In the genomic region with DNA sequence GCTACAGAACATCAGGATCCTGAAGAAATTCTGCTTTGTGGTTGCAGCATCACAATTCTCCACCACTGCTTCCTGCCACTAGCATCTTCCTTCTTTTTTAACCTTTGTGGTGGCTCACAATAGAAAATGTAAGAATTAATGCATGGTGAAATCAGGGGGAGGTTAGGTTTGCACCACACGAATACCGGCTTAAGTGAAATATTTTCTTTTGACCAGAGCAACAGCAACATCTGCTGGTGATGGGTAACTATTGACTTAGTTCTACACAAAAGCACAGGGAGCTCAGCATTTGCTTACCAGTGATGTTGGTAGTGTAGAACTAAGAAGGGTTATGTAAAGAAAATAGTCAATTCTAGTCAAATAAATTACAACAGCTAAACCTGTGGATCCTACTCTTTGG, we compare ENCODE assay signal across 8 cellular contexts.
DNase-seq lines count a peak whose midpoint lies in the region; ATAC-seq, FAIRE-seq and TF ChIP-seq lines count a peak whose summit lies in the region.

No MANE protein-coding gene starts in this region.

- H3K27ac Mint-ChIP-seq in T-helper 2 cell treated with Interferon-gamma antibody and Interleukin-4, amounts not matched to agents 5 μg/mL and 100 μg/mL, for 36 hours: no peak overlapping the region

- intact Hi-C loops in endothelial cell of umbilical vein (cut with micrococcal nuclease): loop anchor here (1.0 kb wide), 1 partner anchor 592 kb away; no protein-coding TSS in a partner anchor

- no peaks in the 10 kb centered on the region for H3K79me2 ChIP-seq in endothelial cell of umbilical vein (ENCODE audit: control insufficient read depth, insufficient read depth, low read length)

- no peak overlapping the region for H3K27ac ChIP-seq in endothelial cell of umbilical vein (ENCODE audit: insufficient read depth, low read depth, low read length)

- H3K4me1 Mint-ChIP-seq in T-helper 2 cell treated with Interferon-gamma antibody and Interleukin-4, amounts not matched to agents 5 μg/mL and 100 μg/mL, for 36 hours (ENCODE audit: low read depth): no peaks in the 10 kb centered on the region

- no peak overlapping the region for H3K4me3 Mint-ChIP-seq in T-helper 2 cell treated with Interferon-gamma antibody and Interleukin-4, amounts not matched to agents 5 μg/mL and 100 μg/mL, for 36 hours

- no peak overlapping the region for H3K4me2 ChIP-seq in endothelial cell of umbilical vein (ENCODE audit: insufficient read depth, low read length)

- no peak for TF ChIP-seq POLR2A in GM12891 (IDR thresholded peaks at IDR 0.05; ENCODE audit: low read depth, low read length)
- no peak for TF ChIP-seq POLR2A in endothelial cell of umbilical vein (IDR thresholded peaks at IDR 0.05; ENCODE audit: low read depth, low read length)

- no peaks in the 10 kb centered on the region for H3K27me3 ChIP-seq in endothelial cell of umbilical vein (ENCODE audit: control insufficient read depth in 2 of 2, insufficient read depth in 2 of 2, low read length in 2 of 2)

- ATAC-seq in HG03060 (IDR thresholded peaks at IDR 0.05; ENCODE audit: low read depth, unreplicated experiment): peak; percentile 66

- H3K9me3 Mint-ChIP-seq in T-helper 2 cell treated with Interferon-gamma antibody and Interleukin-4, amounts not matched to agents 5 μg/mL and 100 μg/mL, for 36 hours: no peaks in the 10 kb centered on the region

- dilution Hi-C loops in endothelial cell of umbilical vein (cut with MboI; ENCODE audit: extremely low pct_ligation_motif_present, low sequenced_read_pairs): no loop called here

- peak; percentile 81 for FAIRE-seq in GM12891 (lab: Jason Lieb, UNC)
- FAIRE-seq in endothelial cell of umbilical vein (lab: Jason Lieb, UNC): peak; percentile 65

- no peaks in the 10 kb centered on the region for H3K36me3 Mint-ChIP-seq in T-helper 2 cell treated with Interferon-gamma antibody and Interleukin-4, amounts not matched to agents 5 μg/mL and 100 μg/mL, for 36 hours (ENCODE audit: low read depth)

- H3K4me1 ChIP-seq in endothelial cell of umbilical vein (ENCODE audit: control insufficient read depth, extremely low read depth, insufficient read depth, low read length): no peaks in the 10 kb centered on the region

- CTCF ChIA-PET in endothelial cell of umbilical vein (lab: Charles Lee): interaction anchor here (0.6 to 2.2 kb wide), 34 partner anchors 12 to 1022 kb away, joined by 3 to 23 read pairs (median 4); no protein-coding TSS in a partner anchor

- H3K36me3 ChIP-seq in endothelial cell of umbilical vein (ENCODE audit: control insufficient read depth in 2 of 2, extremely low read depth in 1 of 2, insufficient read depth in 2 of 2, low read length in 2 of 2): no peaks in the 10 kb centered on the region

- H3K4me3 ChIP-seq in AG09309 (ENCODE audit: control insufficient read depth, low read depth, low read length) (no peak overlapping the region), endothelial cell of umbilical vein (replicated peaks in 1 of 3; ENCODE audit: insufficient read depth in 1 of 3, low read depth in 1 of 3, low read length in 3 of 3) (no peak overlapping the region), retinal pigment epithelial cell (ENCODE audit: low read length) (no peak overlapping the region)

- no peaks in the 10 kb centered on the region for H3K9me3 ChIP-seq in endothelial cell of umbilical vein (replicated peaks; ENCODE audit: control insufficient read depth, insufficient read depth, low read length)

- no TSS peak for BruUV-seq in endothelial cell of umbilical vein (replicated peaks; lab: Mats Ljungman, UMichigan)

- no peak overlapping the region for H3K9ac ChIP-seq in endothelial cell of umbilical vein (replicated peaks; ENCODE audit: extremely low read depth, insufficient read depth, low read length)

- H4K20me1 ChIP-seq in endothelial cell of umbilical vein (replicated peaks; ENCODE audit: control insufficient read depth, extremely low read depth, insufficient read depth, low read length): no peaks in the 10 kb centered on the region

- TF ChIP-seq CTCF in AG09309 (IDR thresholded peaks at IDR 0.05; ENCODE audit: control insufficient read depth, insufficient read depth, low read depth, low read length, missing control alignments) (peak; percentile 28), endothelial cell of umbilical vein (IDR thresholded peaks at IDR 0.05; ENCODE audit: extremely low read depth in 1 of 2, insufficient read depth in 1 of 2, low read depth in 1 of 2, low read length in 2 of 2) (peak in 1 of 2 donors; percentile 29), retinal pigment epithelial cell (conservative IDR thresholded peaks at IDR 0.05; ENCODE audit: low read depth, low read length) (peak; percentile 56)

- H3K27me3 Mint-ChIP-seq in T-helper 2 cell treated with Interferon-gamma antibody and Interleukin-4, amounts not matched to agents 5 μg/mL and 100 μg/mL, for 36 hours (ENCODE audit: low read depth): peaks cover 4% of the 10 kb centered on the region

- POLR2A ChIA-PET in endothelial cell of umbilical vein (lab: Charles Lee): no interaction called here

- no peak overlapping the region for H2AFZ ChIP-seq in endothelial cell of umbilical vein (ENCODE audit: low read depth, low read length)

- H3K9me1 ChIP-seq in endothelial cell of umbilical vein (replicated peaks; ENCODE audit: control insufficient read depth, extremely low read depth, insufficient read depth, low read length): no peaks in the 10 kb centered on the region

- DNase-seq in AG09309 (ENCODE audit: low read depth) (peak; percentile 37), GM12891 (ENCODE audit: insufficient read length, low spot score) (peak; percentile 15), NOMO-1 (lab: John Stamatoyannopoulos, UW; ENCODE audit: unreplicated experiment in 2 of 2) (peak; percentile 58 to 62), endothelial cell of umbilical vein (ENCODE audit: low read depth, low spot score) (peak; percentile 54), retinal pigment epithelial cell (ENCODE audit: low read depth) (no peak), NCI-H1436 (lab: John Stamatoyannopoulos, UW) (no peak)
- no peak for DNase-seq in T-helper 2 cell treated with Interferon-gamma antibody and Interleukin-4, amounts not matched to agents 5 μg/mL and 100 μg/mL, for 36 hours (ENCODE audit: low spot score)

TF ChIP-seq in GM12891, 5 proteins besides CTCF, POLR2A, EP300 and RAD21:
- TF ChIP-seq POLR2AphosphoS5 (IDR thresholded peaks at IDR 0.05; ENCODE audit: low read depth, low read length) (no peak), SPI1 (IDR thresholded peaks at IDR 0.05; ENCODE audit: low read depth, low read length) (no peak), TAF1 (IDR thresholded peaks at IDR 0.05; ENCODE audit: low read depth, low read length) (no peak), PAX5 (IDR thresholded peaks at IDR 0.05; ENCODE audit: insufficient read depth, low read length, severe bottlenecking) (no peak), POU2F2 (IDR thresholded peaks at IDR 0.05; ENCODE audit: low read depth, low read length) (no peak)

TF ChIP-seq in endothelial cell of umbilical vein, 7 proteins besides CTCF, POLR2A, EP300 and RAD21:
- TF ChIP-seq JUN (IDR thresholded peaks at IDR 0.05; ENCODE audit: borderline replicate concordance, insufficient read depth, insufficient read length, low read depth): no peak
- no peak for TF ChIP-seq POLR2AphosphoS5 (IDR thresholded peaks at IDR 0.05; ENCODE audit: insufficient read depth, low read depth, low read length)
- no peak for TF ChIP-seq MAX (IDR thresholded peaks at IDR 0.05; ENCODE audit: insufficient read depth, insufficient read length)
- TF ChIP-seq EZH2 (IDR thresholded peaks at IDR 0.05; ENCODE audit: borderline replicate concordance, low read depth, low read length, severe bottlenecking): no peak
- TF ChIP-seq MYC (IDR thresholded peaks at IDR 0.05; ENCODE audit: low read depth, low read length): no peak
- TF ChIP-seq GATA2 (IDR thresholded peaks at IDR 0.05; ENCODE audit: insufficient read depth, insufficient read length, low read depth, low read length): no peak
- TF ChIP-seq FOS (IDR thresholded peaks at IDR 0.05; ENCODE audit: borderline replicate concordance, insufficient read depth, low read length): no peak

Comparison
In these comparisons a context has a peak if more than half of its experiments do, and no peak if none do; other contexts are left out.
1. DNase-seq: peak in AG09309 (single experiment), GM12891 (single experiment), NOMO-1 (2 of 2) and endothelial cell of umbilical vein (single experiment); none in retinal pigment epithelial cell (single experiment), T-helper 2 cell treated with Interferon-gamma antibody and Interleukin-4, amounts not matched to agents 5 μg/mL and 100 μg/mL, for 36 hours (single experiment) and NCI-H1436 (single experiment).